28 cellular contexts compared by ENCODE assay signal in genomic region chr22:27490080-27490479, GRCh38.
"Had no signal": no experiment of that assay in that cellular context is flagged by ENCODE, and none has a peak within 500 bp of the region (broad histone marks: within the 10 kb centered on the region; RNA-seq: fewer than 3 reads in every experiment).

No MANE protein-coding gene starts in this region.

- H3K27ac ChIP-seq: Peyer's patch, RWPE1 had no signal

- H3K27me3 Mint-ChIP-seq: activated naive CD8-positive, alpha-beta T cell had no signal

- H3K4me3 Mint-ChIP-seq: activated naive CD4-positive, alpha-beta T cell treated with anti-CD3 and anti-CD28 coated beads for 36 hours; activated naive CD8-positive, alpha-beta T cell; activated T-cell treated with anti-CD3 and anti-CD28 coated beads, Interleukin-2, amount 50 U/mL, for 4 hours; activated T-helper 17 cell treated with anti-CD3 and anti-CD28 coated beads, Interleukin-2, amount 50 U/mL, for 72 hours; brain; central memory CD8-positive, alpha-beta T cell; T-helper 1 cell treated with Interleukin-12 subunit alpha and Interleukin-12 subunit beta and Interleukin-4 antibody, amounts not matched to agents 30 μg/mL and 1 μg/mL, for 36 hours; WTC11 had no signal

- H3K27me3 ChIP-seq: Peyer's patch had no signal

- H3K4me1 Mint-ChIP-seq: activated T-helper 17 cell treated with anti-CD3 and anti-CD28 coated beads, Interleukin-2, amount 50 U/mL, for 72 hours had no signal

- H3K9me3 ChIP-seq: Peyer's patch had no signal

- H3K36me3 ChIP-seq: Peyer's patch had no signal

- H3K27ac Mint-ChIP-seq: activated naive CD4-positive, alpha-beta T cell treated with anti-CD3 and anti-CD28 coated beads for 36 hours; activated naive CD8-positive, alpha-beta T cell; activated T-helper 17 cell treated with anti-CD3 and anti-CD28 coated beads, Interleukin-2, amount 50 U/mL, for 72 hours; T-helper 1 cell treated with Interleukin-12 subunit alpha and Interleukin-12 subunit beta and Interleukin-4 antibody, amounts not matched to agents 30 μg/mL and 1 μg/mL, for 36 hours; WTC11 had no signal

- DNase-seq: activated CD4-positive, alpha-beta T cell treated with anti-CD3 and anti-CD28 coated beads for 48 hours; activated CD4-positive, alpha-beta T cell treated with anti-CD3 and anti-CD28 coated beads, Interleukin-2, amount 50 U/mL, for 48 hours; activated CD4-positive, CD25-positive, alpha-beta regulatory T cell treated with anti-CD3 and anti-CD28 coated beads, Interleukin-2, amount 50 U/mL, for 72 hours; activated CD8-positive, alpha-beta memory T cell treated with anti-CD3 and anti-CD28 coated beads for 24 hours; activated gamma-delta T cell; activated naive CD4-positive, alpha-beta T cell treated with anti-CD3 and anti-CD28 coated beads for 36 hours; activated T-cell treated with anti-CD3 and anti-CD28 coated beads, Interleukin-2, amount 50 U/mL, for 4 hours; amygdala; Karpas-422; NCI-H1048; NCI-H1417; NCI-H2029; NCI-H2107; NCI-H2171 treated with DMSO at 0.1 percent for 48 hours; NCI-H226; NCI-H526 treated with DMSO at 0.1 percent for 48 hours; NCI-H82; OCI-M1; Peyer's patch; SHP77; T-helper 9 cell had no signal

- H3K4me3 ChIP-seq: Peyer's patch had no signal
